In genomic region chr10:23171232-23171876, GRCh38 we compare ENCODE assay signal across 13 cellular contexts. TPM values are rescaled to one million over a fixed set of nuclear protein-coding genes. Genes with fewer than 3 reads are reported as not detected.
DNase-seq lines count a peak whose midpoint lies in the region; ATAC-seq and TF ChIP-seq lines count a peak whose summit lies in the region.
"Had no signal": no experiment of that assay in that cellular context is flagged by ENCODE, and none has a peak within 500 bp of the region (broad histone marks: within the 10 kb centered on the region; RNA-seq: fewer than 3 reads in every experiment).

No MANE protein-coding gene starts in this region.

- H3K36me3 ChIP-seq in gastrocnemius medialis: no peaks in the 10 kb centered on the region
- H3K36me3 ChIP-seq: ascending aorta had no signal

- H3K4me1 ChIP-seq in gastrocnemius medialis: peaks cover 0 to 17% of the 10 kb centered on the region in 2 donors
- H3K4me1 ChIP-seq: ascending aorta had no signal

- intact Hi-C loops in gastrocnemius medialis (cut with DNase I; ENCODE audit: low total_unique reads) (no loop called here), Right ventricle myocardium superior (cut with DNase I) (no loop called here)

- peaks cover 43 to 55% (median 51%) of the 10 kb centered on the region in 3 donors for H3K27me3 ChIP-seq in gastrocnemius medialis

- no peak overlapping the region for H3K27ac ChIP-seq in gastrocnemius medialis
- H3K27ac ChIP-seq: ascending aorta had no signal

- TF ChIP-seq CTCF in HFF-Myc (IDR thresholded peaks at IDR 0.05; ENCODE audit: low read depth, low read length, missing control alignments) (no peak), astrocyte of the spinal cord (IDR thresholded peaks at IDR 0.05; ENCODE audit: low read depth, low read length) (no peak), gastrocnemius medialis (IDR thresholded peaks at IDR 0.05 in 4 of 5, conservative IDR thresholded peaks at IDR 0.05 in 1 of 5) (no peak)

- DNase-seq in A172 (ENCODE audit: low spot score) (peak; percentile 21), HFF-Myc (ENCODE audit: extremely low read depth, low read depth) (peak; percentile 3), astrocyte of the spinal cord (ENCODE audit: low read depth, low spot score) (peak; percentile 38), iPS-NIHi11 (ENCODE audit: low spot score) (peak; percentile 79), epidermal melanocyte (ENCODE audit: insufficient read length, low spot score) (no peak), gastrocnemius medialis (no peak), Right ventricle myocardium superior (no peak)
- DNase-seq: NCI-H187 had no signal

- H3K4me3 ChIP-seq in HFF-Myc (replicated peaks; ENCODE audit: low read depth, low read length) (no peak overlapping the region), astrocyte of the spinal cord (ENCODE audit: low read depth, low read length) (no peak overlapping the region), gastrocnemius medialis (no peak overlapping the region)
- H3K4me3 ChIP-seq: ascending aorta had no signal

- no peak for TF ChIP-seq POLR2A in gastrocnemius medialis (IDR thresholded peaks at IDR 0.05)

- H3K9me3 ChIP-seq in gastrocnemius medialis: no peaks in the 10 kb centered on the region
- H3K9me3 ChIP-seq: ascending aorta had no signal

- no peak for ATAC-seq in gastrocnemius medialis
- no peak for ATAC-seq in esophagus mucosa
- ATAC-seq in Right ventricle myocardium superior (ENCODE audit: poor library complexity): no peak
- ATAC-seq: Panc1 had no signal

- in situ Hi-C loops in astrocyte of the spinal cord (cut with HindIII; ENCODE audit: low sequenced_read_pairs): no loop called here
- in situ Hi-C loops in gastrocnemius medialis (cut with MboI; ENCODE audit: low sequenced_read_pairs in 4 of 4): loop anchor here in 1 of 4 donors (25.0 kb wide), 1 partner anchor 1391 kb away; no protein-coding TSS in a partner anchor

RNA-seq across cellular contexts. Expression of gene PTF1A, which starts 20.8 kb away (rescaled TPM):
- not detected in 2 replicates for total RNA-seq in A172 (2014; rRNA removed; shearing (Covaris generic))
- not detected for total RNA-seq in gastrocnemius medialis
- not detected for total RNA-seq in esophagus mucosa
- total RNA-seq in Right ventricle myocardium superior: not detected
- total RNA-seq: ascending aorta, B cell, osteocyte had no signal

Comparison
In these comparisons a context has a peak if more than half of its experiments do, and no peak if none do; other contexts are left out.
1. DNase-seq: peak in A172 (single experiment), HFF-Myc (single experiment), astrocyte of the spinal cord (single experiment) and iPS-NIHi11 (single experiment); none in epidermal melanocyte (single experiment), gastrocnemius medialis (0 of 2) and Right ventricle myocardium superior (single experiment).